18 cellular contexts compared by ENCODE assay signal in genomic region chr16:1581804-1582203, GRCh38. TPM values are rescaled to one million over a fixed set of nuclear protein-coding genes. Genes with fewer than 3 reads are reported as not detected.
DNase-seq lines count a peak whose midpoint lies in the region; ATAC-seq and TF ChIP-seq lines count a peak whose summit lies in the region.
"Had no signal": no experiment of that assay in that cellular context is flagged by ENCODE, and none has a peak within 500 bp of the region (broad histone marks: within the 10 kb centered on the region; RNA-seq: fewer than 3 reads in every experiment).

No MANE protein-coding gene starts in this region.

- H3K4me1 Mint-ChIP-seq in endothelial cell (ENCODE audit: unreplicated experiment): peaks cover 25% of the 10 kb centered on the region

- no peak for TF ChIP-seq CTCF in endothelial cell (IDR thresholded peaks at IDR 0.05; ENCODE audit: unreplicated experiment)

- 0 out of 22 replicates have a peak, but pooled peaks cover 0 to 3% (median 0%) of the 10 kb centered on the region in 11 experiments for H4K20me1 ChIP-seq in BLaER1 treated with 17β-estradiol and CSF1 and Interleukin-3, amounts not matched to agents 10 nM and 100 nM

- H2BK12ac ChIP-seq in neuronal stem cell (ENCODE audit: low read length): no peak overlapping the region

- H3K36me3 ChIP-seq in BLaER1 treated with 17β-estradiol and CSF1 and Interleukin-3, amounts not matched to agents 10 nM and 100 nM: peaks cover 29 to 81% (median 57%) of the 10 kb centered on the region in 11 experiments
- H3K36me3 ChIP-seq in neuronal stem cell (replicated peaks in 1 of 2; ENCODE audit: control insufficient read depth in 2 of 2, insufficient read depth in 2 of 2, low read length in 2 of 2): peaks cover 52 to 84% of the 10 kb centered on the region in 2 donors
- H3K36me3 ChIP-seq: HAP-1 had no signal

- H3K4ac ChIP-seq in neuronal stem cell (ENCODE audit: low read length): no peak overlapping the region

- ATAC-seq in GM19324 (IDR thresholded peaks at IDR 0.05; ENCODE audit: low FRiP score, unreplicated experiment): no peak

- H2AK5ac ChIP-seq in neuronal stem cell (ENCODE audit: low read depth, low read length): no peak overlapping the region

- peaks cover 2% of the 10 kb centered on the region for H3K79me1 ChIP-seq in neuronal stem cell (ENCODE audit: low read depth, low read length)

- peaks cover 2% of the 10 kb centered on the region for H3K27me3 Mint-ChIP-seq in endothelial cell (ENCODE audit: unreplicated experiment)
- H3K27me3 Mint-ChIP-seq: CD4-positive, alpha-beta T cell; CD8-positive, alpha-beta memory T cell had no signal

- DNase-seq in endothelial cell (ENCODE audit: low spot score) (no peak), neuronal stem cell (ENCODE audit: low spot score) (no peak), midbrain (lab: John Stamatoyannopoulos, UW) (no peak), NOMO-1 treated with DMSO at 0.1 percent for 48 hours (lab: John Stamatoyannopoulos, UW; ENCODE audit: unreplicated experiment) (no peak)
- DNase-seq: CD4-positive, alpha-beta T cell; CD8-positive, alpha-beta memory T cell; DMS 273 treated with DMSO at 0.1 percent for 48 hours; DMS79; GF-D8; GOT3 had no signal

- H4K8ac ChIP-seq in neuronal stem cell (ENCODE audit: low read depth, low read length): no peak overlapping the region

- H3K4me3 ChIP-seq in BLaER1 treated with 17β-estradiol and CSF1 and Interleukin-3, amounts not matched to agents 10 nM and 100 nM: peak overlapping the region in 1 of 10 experiments; percentile 25; a peak in 1 of 20 replicates
- no peak overlapping the region for H3K4me3 ChIP-seq in neuronal stem cell (ENCODE audit: low read length in 2 of 2)
- H3K4me3 ChIP-seq: HAP-1 had no signal

- H2BK15ac ChIP-seq in neuronal stem cell (ENCODE audit: low read length): no peak overlapping the region

- peaks cover 0 to 23% (median 16%) of the 10 kb centered on the region in 10 experiments; a peak in 14 of 20 replicates for H3K4me1 ChIP-seq in BLaER1 treated with 17β-estradiol and CSF1 and Interleukin-3, amounts not matched to agents 10 nM and 100 nM
- H3K4me1 ChIP-seq in neuronal stem cell (ENCODE audit: control insufficient read depth in 2 of 2, insufficient read depth in 1 of 2, low read depth in 1 of 2, low read length in 2 of 2): peaks cover 2 to 16% of the 10 kb centered on the region in 2 donors
- H3K4me1 ChIP-seq: HAP-1 had no signal

- peak overlapping the region in 8 of 11 experiments; percentile 5 to 50 (median 34); a peak in 12 of 22 replicates for H3K4me2 ChIP-seq in BLaER1 treated with 17β-estradiol and CSF1 and Interleukin-3, amounts not matched to agents 10 nM and 100 nM
- no peak overlapping the region for H3K4me2 ChIP-seq in neuronal stem cell (ENCODE audit: insufficient read depth, low read length, poor library complexity, severe bottlenecking)

- peaks cover 33% of the 10 kb centered on the region for H3K36me3 Mint-ChIP-seq in endothelial cell (ENCODE audit: low read depth, unreplicated experiment)
- H3K36me3 Mint-ChIP-seq: CD8-positive, alpha-beta memory T cell had no signal

- no peak overlapping the region for H2AFZ ChIP-seq in neuronal stem cell (ENCODE audit: low read length)

- WGBS in neuronal stem cell (ENCODE audit: extremely low coverage in 2 of 2, insufficient read length in 2 of 2, insufficient replicate concordance in 1 of 2), 2 donors: no CpG with 5 or more reads among the region's 9 CpGs

- peak overlapping the region in 3 of 11 experiments; percentile 2 to 17 (median 4); a peak in 2 of 22 replicates for H3K27ac ChIP-seq in BLaER1 treated with 17β-estradiol and CSF1 and Interleukin-3, amounts not matched to agents 10 nM and 100 nM
- peak overlapping the region; percentile 22 for H3K27ac ChIP-seq in neuronal stem cell (replicated peaks; ENCODE audit: low read length)

- no peak overlapping the region for H3K18ac ChIP-seq in neuronal stem cell (ENCODE audit: low read length)

- H2BK5ac ChIP-seq in neuronal stem cell (ENCODE audit: low read length): no peak overlapping the region

- H3K27me3 ChIP-seq in BLaER1 treated with 17β-estradiol and CSF1 and Interleukin-3, amounts not matched to agents 10 nM and 100 nM: no peaks in the 10 kb centered on the region
- no peaks in the 10 kb centered on the region for H3K27me3 ChIP-seq in neuronal stem cell (ENCODE audit: control insufficient read depth in 3 of 3, insufficient read depth in 3 of 3, low read depth in 1 of 3, low read length in 3 of 3)

- peak overlapping the region; percentile 91 for H3K27ac Mint-ChIP-seq in endothelial cell (ENCODE audit: unreplicated experiment)
- H3K27ac Mint-ChIP-seq: CD4-positive, alpha-beta T cell; CD8-positive, alpha-beta memory T cell had no signal

- H3K9me3 Mint-ChIP-seq in endothelial cell (ENCODE audit: unreplicated experiment): peaks cover 3% of the 10 kb centered on the region
- H3K9me3 Mint-ChIP-seq: CD4-positive, alpha-beta T cell; CD8-positive, alpha-beta memory T cell had no signal

- no peak overlapping the region for H3K14ac ChIP-seq in neuronal stem cell (ENCODE audit: low read length)

- H3K9me3 ChIP-seq in BLaER1 treated with 17β-estradiol and CSF1 and Interleukin-3, amounts not matched to agents 10 nM and 100 nM (replicated peaks in 1 of 11): peaks cover 9 to 11% (median 10%) of the 10 kb centered on the region in 11 experiments; a peak in 21 of 22 replicates
- peaks cover 3 to 7% of the 10 kb centered on the region in 2 donors for H3K9me3 ChIP-seq in neuronal stem cell (replicated peaks in 1 of 2; ENCODE audit: control insufficient read depth in 2 of 2, insufficient read depth in 1 of 2, low read depth in 1 of 2, low read length in 2 of 2)
- H3K9me3 ChIP-seq: HAP-1 had no signal

- no peak overlapping the region for H2BK120ac ChIP-seq in neuronal stem cell (ENCODE audit: low read depth, low read length)

- no peak overlapping the region for H3K9ac ChIP-seq in BLaER1 treated with 17β-estradiol and CSF1 and Interleukin-3, amounts not matched to agents 10 nM and 100 nM
- H3K9ac ChIP-seq in neuronal stem cell (ENCODE audit: low read depth, low read length, poor library complexity): peak overlapping the region; percentile 72

- H4K91ac ChIP-seq in neuronal stem cell (ENCODE audit: low read depth, low read length, poor library complexity): no peak overlapping the region

- H3K23ac ChIP-seq in neuronal stem cell (ENCODE audit: low read depth, low read length, poor library complexity): no peak overlapping the region

- H3K4me3 Mint-ChIP-seq in endothelial cell (ENCODE audit: unreplicated experiment): peak overlapping the region; percentile 87
- H3K4me3 Mint-ChIP-seq: CD14-positive monocyte; CD4-positive, alpha-beta T cell; CD8-positive, alpha-beta memory T cell had no signal

RNA-seq across cellular contexts. Expression of gene IFT140, which starts 30.1 kb away (rescaled TPM):
- total RNA-seq in endothelial cell (ENCODE audit: unreplicated experiment): 39.9 TPM
- polyA plus RNA-seq in neuronal stem cell (2013, experiment 1 of 2): 29.1 TPM
- 29.5 TPM for polyA plus RNA-seq in neuronal stem cell (2013, experiment 2 of 2)

RNA-seq across cellular contexts. Expression of gene CRAMP1, which starts 30.4 kb away (rescaled TPM):
- 46.8 TPM for total RNA-seq in endothelial cell (ENCODE audit: unreplicated experiment)
- 11.9 TPM for polyA plus RNA-seq in neuronal stem cell (2013, experiment 1 of 2)
- polyA plus RNA-seq in neuronal stem cell (2013, experiment 2 of 2): 12.3 TPM

RNA-seq across cellular contexts. Expression of gene TMEM204, which starts 48.3 kb away (rescaled TPM):
- 66.3 TPM for total RNA-seq in endothelial cell (ENCODE audit: unreplicated experiment)
- not detected for polyA plus RNA-seq in neuronal stem cell (2013, experiment 1 of 2)
- not detected for polyA plus RNA-seq in neuronal stem cell (2013, experiment 2 of 2)
- total RNA-seq: A172, A673, Daoy, G401 had no signal
